Comparison of ENCODE assay signal across 10 cellular contexts in the genomic region with DNA sequence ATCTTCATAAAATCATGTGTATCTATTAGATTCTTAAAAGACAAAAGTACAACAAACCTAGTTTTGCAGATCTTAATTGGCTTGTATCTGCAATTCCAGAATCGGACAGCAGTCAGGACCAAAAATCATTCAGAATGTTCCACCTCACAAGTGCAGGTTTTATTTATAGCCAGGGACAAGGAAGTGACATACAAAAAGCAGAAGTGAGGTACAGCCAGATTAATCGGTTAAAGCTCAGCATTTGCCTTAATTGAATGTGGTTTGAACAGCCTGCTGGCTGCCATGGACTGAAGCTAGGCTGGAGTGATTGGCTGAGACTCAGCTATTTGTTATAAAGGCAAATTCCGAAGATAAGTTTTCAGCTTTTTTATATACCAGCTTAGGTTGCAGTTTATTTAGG.
DNase-seq lines count a peak whose midpoint lies in the region; ATAC-seq and TF ChIP-seq lines count a peak whose summit lies in the region.
"Had no signal": no experiment of that assay in that cellular context is flagged by ENCODE, and none has a peak within 500 bp of the region (broad histone marks: within the 10 kb centered on the region; RNA-seq: fewer than 3 reads in every experiment).

No MANE protein-coding gene starts in this region.

- TF ChIP-seq POLR2A in vagina (IDR thresholded peaks at IDR 0.05): no peak

- ATAC-seq in GM19025 (IDR thresholded peaks at IDR 0.05; ENCODE audit: low read depth, unreplicated experiment) (peak; percentile 69), HG02642 (IDR thresholded peaks at IDR 0.05; ENCODE audit: poor library complexity, unreplicated experiment) (peak; percentile 83)
- no peak for ATAC-seq in natural killer cell treated with Interleukin-12 subunit alpha and Interleukin-12 subunit beta and Interleukin-15 and Interleukin-18, amount 100 ng/mL, for 72 hours
- ATAC-seq: naive thymus-derived CD8-positive, alpha-beta T cell had no signal

- H3K27ac Mint-ChIP-seq in natural killer cell treated with Interleukin-12 subunit alpha and Interleukin-12 subunit beta and Interleukin-15 and Interleukin-18, amount 100 ng/mL, for 72 hours: no peak overlapping the region
- H3K27ac Mint-ChIP-seq: naive thymus-derived CD8-positive, alpha-beta T cell had no signal

- H3K27ac ChIP-seq in HUES64 (ENCODE audit: low read depth, low read length) (peak overlapping the region; percentile 9), iPS-20b (ENCODE audit: low read length) (peak overlapping the region; percentile 87), vagina (no peak overlapping the region)
- H3K27ac ChIP-seq: PC-9 had no signal

- H3K27me3 Mint-ChIP-seq in natural killer cell treated with Interleukin-12 subunit alpha and Interleukin-12 subunit beta and Interleukin-15 and Interleukin-18, amount 100 ng/mL, for 72 hours: no peaks in the 10 kb centered on the region

- H3K4me1 ChIP-seq in HUES64 (ENCODE audit: insufficient read depth, low read length) (peaks cover 83% of the 10 kb centered on the region), iPS-20b (ENCODE audit: insufficient read depth, low read length) (peaks cover 54% of the 10 kb centered on the region), vagina (no peaks in the 10 kb centered on the region)

- H3K36me3 Mint-ChIP-seq in natural killer cell treated with Interleukin-12 subunit alpha and Interleukin-12 subunit beta and Interleukin-15 and Interleukin-18, amount 100 ng/mL, for 72 hours: no peaks in the 10 kb centered on the region
- H3K36me3 Mint-ChIP-seq: naive thymus-derived CD8-positive, alpha-beta T cell had no signal

- H3K4me3 ChIP-seq in HUES64 (ENCODE audit: low read length) (no peak overlapping the region), iPS-20b (ENCODE audit: low read length) (no peak overlapping the region; the same call in 1 of the 2 replicates), vagina (no peak overlapping the region)
- H3K4me3 ChIP-seq: PC-9 had no signal

- H3K27me3 ChIP-seq in HUES64 (ENCODE audit: insufficient read depth, low read length): no peaks in the 10 kb centered on the region
- no peaks in the 10 kb centered on the region for H3K27me3 ChIP-seq in iPS-20b (ENCODE audit: insufficient read depth, low read length)
- no peaks in the 10 kb centered on the region for H3K27me3 ChIP-seq in vagina

- H3K9me3 ChIP-seq in HUES64 (ENCODE audit: insufficient read depth, low read depth, low read length) (0 out of 2 replicates have a peak, but pooled peaks cover 2% of the 10 kb centered on the region), iPS-20b (ENCODE audit: insufficient read depth, low read depth, low read length) (no peaks in the 10 kb centered on the region), vagina (no peaks in the 10 kb centered on the region)

- peaks cover 6% of the 10 kb centered on the region for H3K9me3 Mint-ChIP-seq in natural killer cell treated with Interleukin-12 subunit alpha and Interleukin-12 subunit beta and Interleukin-15 and Interleukin-18, amount 100 ng/mL, for 72 hours

- H3K9ac ChIP-seq in HUES64 (ENCODE audit: low read depth, low read length) (no peak overlapping the region), iPS-20b (ENCODE audit: low read depth, low read length) (peak overlapping the region; percentile 57; the same call in 1 of the 2 replicates)

- H3K4me3 Mint-ChIP-seq in natural killer cell treated with Interleukin-12 subunit alpha and Interleukin-12 subunit beta and Interleukin-15 and Interleukin-18, amount 100 ng/mL, for 72 hours: no peak overlapping the region
- H3K4me3 Mint-ChIP-seq: naive thymus-derived CD8-positive, alpha-beta T cell had no signal

- 81% methylated on average over 3 of the region's 3 CpGs for WGBS in HUES64

- DNase-seq in vagina (ENCODE audit: extremely low spot score in 2 of 2) (no peak), activated gamma-delta T cell treated with Interleukin-2 at 50 U/mL for 16 hours (no peak), DMS114 treated with DMSO at 0.1 percent for 48 hours (lab: John Stamatoyannopoulos, UW; ENCODE audit: unreplicated experiment) (no peak)
- DNase-seq in natural killer cell treated with Interleukin-12 subunit alpha and Interleukin-12 subunit beta and Interleukin-15 and Interleukin-18, amount 100 ng/mL, for 72 hours (ENCODE audit: low spot score): no peak
- DNase-seq: naive thymus-derived CD8-positive, alpha-beta T cell; PC-9 had no signal

- TF ChIP-seq CTCF in vagina (IDR thresholded peaks at IDR 0.05): no peak

- H3K36me3 ChIP-seq in HUES64 (ENCODE audit: insufficient read depth, low read length) (0 out of 2 replicates have a peak, but pooled peaks cover 4% of the 10 kb centered on the region), iPS-20b (ENCODE audit: insufficient read depth, low read depth, low read length) (peaks cover 20% of the 10 kb centered on the region; the same call in 1 of the 2 replicates), vagina (no peaks in the 10 kb centered on the region)

- intact Hi-C loops in vagina (cut with DNase I): no loop called here

- H3K4me1 Mint-ChIP-seq in natural killer cell treated with Interleukin-12 subunit alpha and Interleukin-12 subunit beta and Interleukin-15 and Interleukin-18, amount 100 ng/mL, for 72 hours (ENCODE audit: low read depth in 2 of 2): no peaks in the 10 kb centered on the region
- H3K4me1 Mint-ChIP-seq: naive thymus-derived CD8-positive, alpha-beta T cell had no signal

Comparison
In these comparisons a context has a peak if more than half of its experiments do, and no peak if none do; other contexts are left out.
1. ATAC-seq: peak in GM19025 (single experiment) and HG02642 (single experiment); none in natural killer cell treated with Interleukin-12 subunit alpha and Interleukin-12 subunit beta and Interleukin-15 and Interleukin-18, amount 100 ng/mL, for 72 hours (0 of 2).